ENCODE assay signal across 1 cellular context in genomic region chr2:85709385-85709784, GRCh38.
TF ChIP-seq lines count a peak whose summit lies in the region.

No MANE protein-coding gene starts in this region.

TF ChIP-seq in K562, 482 proteins besides CTCF, POLR2A, EP300 and RAD21:
- TF ChIP-seq CEBPB (tag; IDR thresholded peaks at IDR 0.05) (peak; percentile 75), CEBPG (CRISPR knock-in tag; IDR thresholded peaks at IDR 0.05) (no peak), CEBPG (tag; conservative IDR thresholded peaks at IDR 0.05 in 1 of 2, IDR thresholded peaks at IDR 0.05 in 1 of 2) (0 out of 4 replicates have a peak, but pooled peaks of 1 of the 2 experiments have one; percentile 20), MTA2 (IDR thresholded peaks at IDR 0.05; ENCODE audit: low read depth) (no peak), SPI1 (IDR thresholded peaks at IDR 0.05; ENCODE audit: borderline replicate concordance, low read depth, low read length) (0 out of 2 replicates have a peak, but pooled peaks have one; percentile 6), ZFP36 (IDR thresholded peaks at IDR 0.05; ENCODE audit: low read depth, low read length, partially characterized antibody) (no peak), TCF3 (CRISPR knock-in tag; IDR thresholded peaks at IDR 0.05) (peak; percentile 23; the same call in 1 of the 2 replicates)
